Comparison of ENCODE assay signal across 19 cellular contexts in genomic region chrX:56789518-56790070, GRCh38.
"Had no signal": no experiment of that assay in that cellular context is flagged by ENCODE, and none has a peak within 500 bp of the region (broad histone marks: within the 10 kb centered on the region; RNA-seq: fewer than 3 reads in every experiment).

No MANE protein-coding gene starts in this region.

- H3K4me1 ChIP-seq: ascending aorta, pancreas, uterus had no signal

- H3K36me3 ChIP-seq: ascending aorta, neutrophil, pancreas, tibial nerve, uterus had no signal

- H3K9me3 Mint-ChIP-seq: activated CD8-positive, alpha-beta T cell treated with anti-CD3 and anti-CD28 coated beads for 36 hours; activated naive CD4-positive, alpha-beta T cell treated with anti-CD3 and anti-CD28 coated beads, Interleukin-2, amount 10 ng/mL, durations not matched to agents 7 days and 5 days; activated T-helper 17 cell treated with anti-CD3 and anti-CD28 coated beads, Interleukin-2, amount 50 U/mL, for 72 hours; effector memory CD8-positive, alpha-beta T cell; memory B cell; naive thymus-derived CD4-positive, alpha-beta T cell; T-cell; WTC11 had no signal

- DNase-seq: activated CD8-positive, alpha-beta T cell treated with anti-CD3 and anti-CD28 coated beads for 36 hours; activated naive CD4-positive, alpha-beta T cell treated with anti-CD3 and anti-CD28 coated beads, Interleukin-2, amount 10 ng/mL, durations not matched to agents 7 days and 5 days; esophagus squamous epithelium; stimulated activated CD4-positive, alpha-beta T cell treated with anti-CD3 and anti-CD28 coated beads, Interleukin-12 subunit alpha, Interleukin-12 subunit beta, amount 100 ng/mL, for 4 hours; stimulated activated CD4-positive, alpha-beta T cell treated with anti-CD3 and anti-CD28 coated beads, Interleukin-1b, Interleukin-23, amount 100 ng/mL, for 48 hours; stimulated activated naive CD4-positive, alpha-beta T cell treated with Interleukin-2 at 50 U/mL for 16 hours had no signal

- H3K4me3 Mint-ChIP-seq: activated CD4-positive, alpha-beta T cell treated with anti-CD3 and anti-CD28 coated beads for 36 hours; activated CD8-positive, alpha-beta T cell treated with anti-CD3 and anti-CD28 coated beads for 36 hours; activated naive CD4-positive, alpha-beta T cell treated with anti-CD3 and anti-CD28 coated beads, Interleukin-2, amount 10 ng/mL, durations not matched to agents 7 days and 5 days; activated T-helper 17 cell treated with anti-CD3 and anti-CD28 coated beads, Interleukin-2, amount 50 U/mL, for 72 hours; effector memory CD8-positive, alpha-beta T cell; memory B cell; WTC11 had no signal

- H3K27ac Mint-ChIP-seq: activated CD8-positive, alpha-beta T cell treated with anti-CD3 and anti-CD28 coated beads for 36 hours; activated naive CD4-positive, alpha-beta T cell treated with anti-CD3 and anti-CD28 coated beads, Interleukin-2, amount 10 ng/mL, durations not matched to agents 7 days and 5 days; memory B cell had no signal

- H3K4me3 ChIP-seq: ascending aorta, uterus had no signal

- H3K27me3 ChIP-seq: ascending aorta, esophagus squamous epithelium, neutrophil, pancreas, tibial nerve, uterus had no signal

- H3K27ac ChIP-seq: ascending aorta, esophagus squamous epithelium, neutrophil, pancreas, uterus had no signal

- H3K9me3 ChIP-seq: ascending aorta, esophagus squamous epithelium, neutrophil, pancreas, tibial nerve, uterus had no signal

- H3K27me3 Mint-ChIP-seq: activated CD4-positive, alpha-beta T cell treated with anti-CD3 and anti-CD28 coated beads for 36 hours; activated CD8-positive, alpha-beta T cell treated with anti-CD3 and anti-CD28 coated beads for 36 hours; activated naive CD4-positive, alpha-beta T cell treated with anti-CD3 and anti-CD28 coated beads, Interleukin-2, amount 10 ng/mL, durations not matched to agents 7 days and 5 days; activated T-helper 17 cell treated with anti-CD3 and anti-CD28 coated beads, Interleukin-2, amount 50 U/mL, for 72 hours; effector memory CD8-positive, alpha-beta T cell; memory B cell; naive thymus-derived CD4-positive, alpha-beta T cell; T-cell had no signal

- ATAC-seq: activated CD8-positive, alpha-beta T cell treated with anti-CD3 and anti-CD28 coated beads for 36 hours; effector memory CD8-positive, alpha-beta T cell; SK-N-SH treated with all-trans-retinoic acid at 6 μM for 48 hours; WTC11 had no signal
